In the genomic region with DNA sequence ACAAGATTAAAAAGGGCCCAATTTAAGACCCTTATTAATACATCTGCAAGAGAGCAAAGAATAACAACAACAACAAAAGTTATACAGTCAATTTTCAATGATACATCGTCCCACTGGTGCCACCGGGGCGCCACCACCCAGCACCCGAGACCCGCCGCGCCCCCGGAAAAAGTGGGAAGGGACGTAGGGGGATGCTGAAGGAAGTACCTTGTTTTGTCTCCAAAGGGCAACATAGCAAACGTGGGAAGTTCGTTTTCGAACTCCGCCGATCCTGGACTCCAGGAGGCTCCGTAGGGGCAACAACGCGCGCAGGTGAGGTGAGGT, we compare ENCODE assay signal across 1 cellular context.
TF ChIP-seq lines count a peak whose summit lies in the region.

No MANE protein-coding gene starts in this region.

TF ChIP-seq in HCT116, 20 proteins besides CTCF, POLR2A, EP300 and RAD21 (continued from another document):
- TF ChIP-seq, protein P1, sequence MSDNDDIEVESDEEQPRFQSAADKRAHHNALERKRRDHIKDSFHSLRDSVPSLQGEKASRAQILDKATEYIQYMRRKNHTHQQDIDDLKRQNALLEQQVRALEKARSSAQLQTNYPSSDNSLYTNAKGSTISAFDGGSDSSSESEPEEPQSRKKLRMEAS (IDR thresholded peaks at IDR 0.05): no peak
- no peak for TF ChIP-seq JUND (IDR thresholded peaks at IDR 0.05)
- no peak for TF ChIP-seq CBX3 (IDR thresholded peaks at IDR 0.05; ENCODE audit: low read depth)
- TF ChIP-seq TCF7L2 (IDR thresholded peaks at IDR 0.05; ENCODE audit: borderline replicate concordance, extremely low read depth, insufficient read depth, insufficient read length): no peak
- TF ChIP-seq, protein P2, sequence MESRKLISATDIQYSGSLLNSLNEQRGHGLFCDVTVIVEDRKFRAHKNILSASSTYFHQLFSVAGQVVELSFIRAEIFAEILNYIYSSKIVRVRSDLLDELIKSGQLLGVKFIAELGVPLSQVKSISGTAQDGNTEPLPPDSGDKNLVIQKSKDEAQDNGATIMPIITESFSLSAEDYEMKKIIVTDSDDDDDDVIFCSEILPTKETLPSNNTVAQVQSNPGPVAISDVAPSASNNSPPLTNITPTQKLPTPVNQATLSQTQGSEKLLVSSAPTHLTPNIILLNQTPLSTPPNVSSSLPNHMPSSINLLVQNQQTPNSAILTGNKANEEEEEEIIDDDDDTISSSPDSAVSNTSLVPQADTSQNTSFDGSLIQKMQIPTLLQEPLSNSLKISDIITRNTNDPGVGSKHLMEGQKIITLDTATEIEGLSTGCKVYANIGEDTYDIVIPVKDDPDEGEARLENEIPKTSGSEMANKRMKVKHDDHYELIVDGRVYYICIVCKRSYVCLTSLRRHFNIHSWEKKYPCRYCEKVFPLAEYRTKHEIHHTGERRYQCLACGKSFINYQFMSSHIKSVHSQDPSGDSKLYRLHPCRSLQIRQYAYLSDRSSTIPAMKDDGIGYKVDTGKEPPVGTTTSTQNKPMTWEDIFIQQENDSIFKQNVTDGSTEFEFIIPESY (IDR thresholded peaks at IDR 0.05; ENCODE audit: extremely low read depth, insufficient replicate concordance, low read length): no peak
- TF ChIP-seq ZFX (IDR thresholded peaks at IDR 0.05): no peak
- no peak for TF ChIP-seq SP1 (IDR thresholded peaks at IDR 0.05; ENCODE audit: low read depth)
- TF ChIP-seq, protein P3, sequence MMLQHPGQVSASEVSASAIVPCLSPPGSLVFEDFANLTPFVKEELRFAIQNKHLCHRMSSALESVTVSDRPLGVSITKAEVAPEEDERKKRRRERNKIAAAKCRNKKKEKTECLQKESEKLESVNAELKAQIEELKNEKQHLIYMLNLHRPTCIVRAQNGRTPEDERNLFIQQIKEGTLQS (IDR thresholded peaks at IDR 0.05): no peak
TF ChIP-seq in HCT116: peak in this region for 0.
